In the genomic region with DNA sequence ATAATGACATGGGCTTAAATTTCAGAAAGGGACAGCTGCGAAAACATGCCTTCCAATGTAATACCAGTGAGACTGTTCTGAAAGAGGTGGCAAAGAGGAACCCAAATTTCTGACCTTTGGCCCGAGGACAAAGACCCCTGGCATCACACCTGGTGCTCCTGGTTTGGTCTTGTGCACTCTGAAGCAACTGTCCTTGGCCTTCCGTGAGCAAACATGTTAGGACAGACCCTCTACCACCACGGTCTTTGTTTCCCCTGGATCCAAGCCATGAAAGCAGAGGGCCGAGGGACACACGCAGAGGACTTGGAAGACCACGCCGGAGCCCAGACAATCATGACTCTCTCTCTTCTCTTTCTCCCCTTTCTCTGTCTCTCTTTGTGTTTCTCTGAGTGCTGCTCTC, we compare ENCODE assay signal across 21 cellular contexts. TPM values are rescaled to one million over a fixed set of nuclear protein-coding genes. Genes with fewer than 3 reads are reported as not detected.
"Had no signal": no experiment of that assay in that cellular context is flagged by ENCODE, and none has a peak within 500 bp of the region (broad histone marks: within the 10 kb centered on the region; RNA-seq: fewer than 3 reads in every experiment).

No MANE protein-coding gene starts in this region.

- DNase-seq: IMR-90, Karpas-422, KG1, MM.1S, NCI-H1092 treated with DMSO at 0.1 percent for 48 hours, NCI-H1436, NCI-H187, NCI-H2029, NCI-H2081 treated with DMSO at 0.1 percent for 48 hours, NCI-H2171, NCI-H226, NCI-H446, NCI-H510A, NCI-H524 treated with DMSO at 0.1 percent for 48 hours, NCI-H69, NCI-H82, Right ventricle myocardium superior, RPMI8226, SIG-M5 had no signal

- H3K4me1 ChIP-seq: SJSA1 had no signal

- H3K9me3 ChIP-seq: SJSA1 had no signal

- H3K36me3 ChIP-seq: SJSA1 had no signal

- H3K27ac ChIP-seq: SJSA1, SK-N-MC had no signal

- H3K27me3 ChIP-seq: SJSA1 had no signal

- H3K4me3 ChIP-seq: SJSA1, SK-N-MC had no signal

RNA-seq across cellular contexts. Expression of a gene that starts 6.0 kb away (rescaled TPM):
- total RNA-seq: IMR-90, Right ventricle myocardium superior, SJSA1 had no signal

RNA-seq across cellular contexts. Expression of a gene that starts 36.5 kb away (rescaled TPM):
- total RNA-seq: IMR-90, SJSA1 had no signal
